16 cellular contexts compared by ENCODE assay signal in genomic region chr17:27888945-27889344, GRCh38. TPM values are rescaled to one million over a fixed set of nuclear protein-coding genes. Genes with fewer than 3 reads are reported as not detected.
DNase-seq lines count a peak whose midpoint lies in the region; ATAC-seq, FAIRE-seq and TF ChIP-seq lines count a peak whose summit lies in the region.
"Had no signal": no experiment of that assay in that cellular context is flagged by ENCODE, and none has a peak within 500 bp of the region (broad histone marks: within the 10 kb centered on the region; RNA-seq: fewer than 3 reads in every experiment).

No MANE protein-coding gene starts in this region.

- no peaks in the 10 kb centered on the region for H3K4me1 ChIP-seq in thymus (ENCODE audit: control insufficient read depth, insufficient read depth, low read length)
- H3K4me1 ChIP-seq: prostate gland had no signal

- no peak for ATAC-seq in GM19395 (IDR thresholded peaks at IDR 0.05; ENCODE audit: unreplicated experiment)
- ATAC-seq: left lobe of liver had no signal

- TF ChIP-seq CTCF in cardiac fibroblast (IDR thresholded peaks at IDR 0.05; ENCODE audit: low read depth, low read length) = no peak

- no peak for FAIRE-seq in HTR-8/SVneo (lab: Jason Lieb, UNC)
- FAIRE-seq: D721Med had no signal

- H3K9me3 ChIP-seq in thymus (ENCODE audit: control insufficient read depth) = no peaks in the 10 kb centered on the region
- H3K9me3 ChIP-seq: prostate gland had no signal

- H3K36me3 ChIP-seq in thymus (ENCODE audit: control insufficient read depth, insufficient read depth) = no peaks in the 10 kb centered on the region
- H3K36me3 ChIP-seq: prostate gland had no signal

- H3K27me3 ChIP-seq in thymus (ENCODE audit: control insufficient read depth, insufficient read depth) = peaks cover 2% of the 10 kb centered on the region

- DNase-seq in HTR-8/SVneo (ENCODE audit: insufficient read length, low spot score) = peak; percentile 65
- peak; percentile 12 to 35 for DNase-seq in cardiac fibroblast (ENCODE audit: low read depth in 2 of 2)
- peak; percentile 72 for DNase-seq in left kidney (ENCODE audit: low read depth, low spot score)
- no peak for DNase-seq in nucleus accumbens (lab: John Stamatoyannopoulos, UW)
- DNase-seq in SKM-1 (lab: John Stamatoyannopoulos, UW; ENCODE audit: unreplicated experiment) = no peak
- DNase-seq: activated CD4-positive, alpha-beta T cell treated with anti-CD3 and anti-CD28 coated beads, Interleukin-2, amount 50 U/mL, for 1 hour; central memory CD4-positive, alpha-beta T cell; NCI-H2029; stimulated activated CD4-positive, alpha-beta T cell treated with anti-CD3 and anti-CD28 coated beads, Interleukin-4, amount 100 ng/mL, for 4 hours; T-helper 1 cell had no signal

- H3K4me3 ChIP-seq in cardiac fibroblast (replicated peaks in 1 of 2; ENCODE audit: low read depth in 2 of 2, low read length in 2 of 2) = no peak overlapping the region
- no peak overlapping the region for H3K4me3 ChIP-seq in thymus (ENCODE audit: low read length)
- H3K4me3 ChIP-seq: prostate gland had no signal

- 83% methylated on average over 7 of the region's 7 CpGs for WGBS in thymus

- peak overlapping the region; percentile 31 for H3K27ac ChIP-seq in thymus (ENCODE audit: low read depth)
- H3K27ac ChIP-seq: KMS-11, prostate gland had no signal

RNA-seq across cellular contexts. Expression of gene LYRM9, which starts 4.2 kb away (rescaled TPM):
- polyA plus RNA-seq in thymus = 27.7 TPM

Comparison
In these comparisons a context has a peak if more than half of its experiments do, and no peak if none do; other contexts are left out.
1. DNase-seq: peak in HTR-8/SVneo (single experiment), cardiac fibroblast (2 of 2) and left kidney (single experiment); none in nucleus accumbens (0 of 56) and SKM-1 (single experiment).